In the genomic region with DNA sequence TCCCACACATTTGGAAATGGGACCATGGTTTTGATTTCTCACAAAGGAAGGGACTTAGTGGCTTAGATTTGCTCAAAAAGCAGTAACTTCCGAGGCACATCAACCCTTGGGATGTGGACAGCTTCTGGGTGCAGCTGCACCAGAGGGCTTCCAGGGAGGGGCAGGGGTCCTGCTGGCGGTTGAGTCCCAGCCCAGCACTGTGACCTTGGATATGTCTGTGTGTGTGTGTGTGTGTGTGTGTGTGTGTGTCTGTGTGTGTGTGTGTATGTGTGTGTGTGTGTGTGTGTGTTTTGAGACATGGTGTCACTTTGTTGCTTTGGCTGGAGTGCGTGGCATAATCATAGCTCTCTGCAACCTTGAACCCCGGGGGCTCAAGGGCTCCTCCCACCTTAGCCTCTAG, we compare ENCODE assay signal across 23 cellular contexts.
DNase-seq lines count a peak whose midpoint lies in the region; ATAC-seq and TF ChIP-seq lines count a peak whose summit lies in the region.
"Had no signal": no experiment of that assay in that cellular context is flagged by ENCODE, and none has a peak within 500 bp of the region (broad histone marks: within the 10 kb centered on the region; RNA-seq: fewer than 3 reads in every experiment).

No MANE protein-coding gene starts in this region.

- no peak overlapping the region for H3K4me3 Mint-ChIP-seq in activated CD4-positive, alpha-beta memory T cell treated with anti-CD3 and anti-CD28 coated beads for 36 hours
- H3K4me3 Mint-ChIP-seq in activated CD4-positive, alpha-beta memory T cell treated with anti-CD3 and anti-CD28 coated beads, Interleukin-2, amount 10 ng/mL, durations not matched to agents 7 days and 5 days = no peak overlapping the region
- no peak overlapping the region for H3K4me3 Mint-ChIP-seq in activated T-helper 1 cell treated with anti-CD3 and anti-CD28 coated beads, Interleukin-12 subunit alpha, Interleukin-12 subunit beta, Interleukin-2, Interleukin-4 antibody, amounts not matched to agents 30 ng/mL and 10 ng/mL and 1 ng/mL, durations not matched to agents 14 hours and 24 hours and 36 hours
- no peak overlapping the region for H3K4me3 Mint-ChIP-seq in nephron
- H3K4me3 Mint-ChIP-seq: CD4-positive, alpha-beta memory T cell had no signal

- H2AFZ ChIP-seq in DND-41 (ENCODE audit: low read depth, low read length) = no peak overlapping the region

- no peaks in the 10 kb centered on the region for H3K9me3 Mint-ChIP-seq in activated CD4-positive, alpha-beta memory T cell treated with anti-CD3 and anti-CD28 coated beads for 36 hours
- H3K9me3 Mint-ChIP-seq in activated CD4-positive, alpha-beta memory T cell treated with anti-CD3 and anti-CD28 coated beads, Interleukin-2, amount 10 ng/mL, durations not matched to agents 7 days and 5 days = no peaks in the 10 kb centered on the region
- no peaks in the 10 kb centered on the region for H3K9me3 Mint-ChIP-seq in activated T-helper 1 cell treated with anti-CD3 and anti-CD28 coated beads, Interleukin-12 subunit alpha, Interleukin-12 subunit beta, Interleukin-2, Interleukin-4 antibody, amounts not matched to agents 30 ng/mL and 10 ng/mL and 1 ng/mL, durations not matched to agents 14 hours and 24 hours and 36 hours
- H3K9me3 Mint-ChIP-seq in nephron = no peaks in the 10 kb centered on the region

- H3K4me1 ChIP-seq in DND-41 (ENCODE audit: insufficient read depth, low read length) = peaks cover 83% of the 10 kb centered on the region
- H3K4me1 ChIP-seq: A549 had no signal

- POLR2A ChIA-PET in activated CD4-positive, alpha-beta memory T cell treated with anti-CD3 and anti-CD28 coated beads for 36 hours (lab: Charles Lee) = interaction anchor here (1.0 to 2.3 kb wide), 11 partner anchors 9 to 180 kb away, joined by 3 to 11 read pairs (median 4); a partner anchor contains a TSS
- POLR2A ChIA-PET in activated CD4-positive, alpha-beta memory T cell treated with anti-CD3 and anti-CD28 coated beads, Interleukin-2, amount 10 ng/mL, durations not matched to agents 7 days and 5 days (lab: Charles Lee) = interaction anchor here (1.2 to 5.0 kb wide), 5 partner anchors 12 to 180 kb away, joined by 4 to 31 read pairs (median 7); a partner anchor contains a TSS

- no peaks in the 10 kb centered on the region for H3K9me3 ChIP-seq in DND-41 (ENCODE audit: insufficient read depth, low read length, severe bottlenecking)
- H3K9me3 ChIP-seq: A549, BLaER1 had no signal

- no peak overlapping the region for H3K4me3 ChIP-seq in DND-41 (ENCODE audit: low read depth in 1 of 2, low read length in 2 of 2)
- H3K4me3 ChIP-seq: A549, BLaER1 had no signal

- peaks cover 17% of the 10 kb centered on the region for H3K36me3 ChIP-seq in DND-41 (ENCODE audit: insufficient read depth, low read length)

- no peaks in the 10 kb centered on the region for H4K20me1 ChIP-seq in DND-41 (ENCODE audit: insufficient read depth, low read length)

- no peaks in the 10 kb centered on the region for H3K27me3 Mint-ChIP-seq in activated CD4-positive, alpha-beta memory T cell treated with anti-CD3 and anti-CD28 coated beads for 36 hours
- no peaks in the 10 kb centered on the region for H3K27me3 Mint-ChIP-seq in activated CD4-positive, alpha-beta memory T cell treated with anti-CD3 and anti-CD28 coated beads, Interleukin-2, amount 10 ng/mL, durations not matched to agents 7 days and 5 days
- H3K27me3 Mint-ChIP-seq in activated T-helper 1 cell treated with anti-CD3 and anti-CD28 coated beads, Interleukin-12 subunit alpha, Interleukin-12 subunit beta, Interleukin-2, Interleukin-4 antibody, amounts not matched to agents 30 ng/mL and 10 ng/mL and 1 ng/mL, durations not matched to agents 14 hours and 24 hours and 36 hours (ENCODE audit: insufficient read depth) = peaks cover 2% of the 10 kb centered on the region
- H3K27me3 Mint-ChIP-seq in nephron (ENCODE audit: low read depth) = peaks cover 11% of the 10 kb centered on the region
- H3K27me3 Mint-ChIP-seq: CD4-positive, alpha-beta memory T cell had no signal

- H3K36me3 Mint-ChIP-seq in activated CD4-positive, alpha-beta memory T cell treated with anti-CD3 and anti-CD28 coated beads for 36 hours = peaks cover 29% of the 10 kb centered on the region
- peaks cover 46% of the 10 kb centered on the region for H3K36me3 Mint-ChIP-seq in activated CD4-positive, alpha-beta memory T cell treated with anti-CD3 and anti-CD28 coated beads, Interleukin-2, amount 10 ng/mL, durations not matched to agents 7 days and 5 days (ENCODE audit: low read depth)
- H3K36me3 Mint-ChIP-seq in activated T-helper 1 cell treated with anti-CD3 and anti-CD28 coated beads, Interleukin-12 subunit alpha, Interleukin-12 subunit beta, Interleukin-2, Interleukin-4 antibody, amounts not matched to agents 30 ng/mL and 10 ng/mL and 1 ng/mL, durations not matched to agents 14 hours and 24 hours and 36 hours (ENCODE audit: low read depth) = peaks cover 46% of the 10 kb centered on the region
- H3K36me3 Mint-ChIP-seq in nephron (ENCODE audit: low read depth) = peaks cover 11% of the 10 kb centered on the region

- H3K79me2 ChIP-seq in DND-41 (ENCODE audit: insufficient read depth, low read length) = no peaks in the 10 kb centered on the region; the same call in 1 of the 2 replicates

- peak overlapping the region; percentile 72 for H3K27ac ChIP-seq in DND-41 (ENCODE audit: low read length)
- H3K27ac ChIP-seq: A549, BLaER1 had no signal

- no peak overlapping the region for H3K9ac ChIP-seq in DND-41 (ENCODE audit: low read depth, low read length)
- H3K9ac ChIP-seq: BLaER1 had no signal

- H3K27ac Mint-ChIP-seq in activated CD4-positive, alpha-beta memory T cell treated with anti-CD3 and anti-CD28 coated beads for 36 hours = peak overlapping the region; percentile 94
- H3K27ac Mint-ChIP-seq in activated CD4-positive, alpha-beta memory T cell treated with anti-CD3 and anti-CD28 coated beads, Interleukin-2, amount 10 ng/mL, durations not matched to agents 7 days and 5 days = no peak overlapping the region
- H3K27ac Mint-ChIP-seq in activated T-helper 1 cell treated with anti-CD3 and anti-CD28 coated beads, Interleukin-12 subunit alpha, Interleukin-12 subunit beta, Interleukin-2, Interleukin-4 antibody, amounts not matched to agents 30 ng/mL and 10 ng/mL and 1 ng/mL, durations not matched to agents 14 hours and 24 hours and 36 hours = peak overlapping the region; percentile 66
- H3K27ac Mint-ChIP-seq in nephron = peak overlapping the region in 2 of 3 experiments; percentile 84 to 99

- ATAC-seq in DND-41 (ENCODE audit: insufficient read depth, low read depth) = no peak
- ATAC-seq in HG03460 (IDR thresholded peaks at IDR 0.05; ENCODE audit: unreplicated experiment) = no peak
- ATAC-seq in HG03097 (IDR thresholded peaks at IDR 0.05; ENCODE audit: low FRiP score, unreplicated experiment) = no peak
- ATAC-seq: A549, HCT116 had no signal

- intact Hi-C loops in activated CD4-positive, alpha-beta memory T cell treated with anti-CD3 and anti-CD28 coated beads for 36 hours (cut with micrococcal nuclease) = loop anchor here (5.0 kb wide), 1 partner anchor 37 kb away; no protein-coding TSS in a partner anchor
- intact Hi-C loops in activated T-helper 1 cell treated with anti-CD3 and anti-CD28 coated beads, Interleukin-12 subunit alpha, Interleukin-12 subunit beta, Interleukin-2, Interleukin-4 antibody, amounts not matched to agents 30 ng/mL and 10 ng/mL and 1 ng/mL, durations not matched to agents 14 hours and 24 hours and 36 hours (cut with micrococcal nuclease) = loop anchor here (5.0 to 10.0 kb wide), 2 partner anchors 237 to 710 kb away; no protein-coding TSS in a partner anchor

- H3K27me3 ChIP-seq in DND-41 (ENCODE audit: insufficient read depth, low read length, poor library complexity) = no peaks in the 10 kb centered on the region
- H3K27me3 ChIP-seq: BLaER1 had no signal

- H3K4me1 Mint-ChIP-seq in activated CD4-positive, alpha-beta memory T cell treated with anti-CD3 and anti-CD28 coated beads for 36 hours (ENCODE audit: low read depth) = peaks cover 94% of the 10 kb centered on the region
- peaks cover 94% of the 10 kb centered on the region for H3K4me1 Mint-ChIP-seq in activated CD4-positive, alpha-beta memory T cell treated with anti-CD3 and anti-CD28 coated beads, Interleukin-2, amount 10 ng/mL, durations not matched to agents 7 days and 5 days
- peaks cover 93% of the 10 kb centered on the region for H3K4me1 Mint-ChIP-seq in activated T-helper 1 cell treated with anti-CD3 and anti-CD28 coated beads, Interleukin-12 subunit alpha, Interleukin-12 subunit beta, Interleukin-2, Interleukin-4 antibody, amounts not matched to agents 30 ng/mL and 10 ng/mL and 1 ng/mL, durations not matched to agents 14 hours and 24 hours and 36 hours (ENCODE audit: low read depth)
- peaks cover 64% of the 10 kb centered on the region for H3K4me1 Mint-ChIP-seq in nephron

- TF ChIP-seq CTCF in DND-41 (IDR thresholded peaks at IDR 0.05; ENCODE audit: borderline replicate concordance, extremely low read depth, low read length, poor library complexity, severe bottlenecking) = no peak
- TF ChIP-seq CTCF in nephron (IDR thresholded peaks at IDR 0.05; ENCODE audit: unreplicated experiment in 3 of 3) = no peak

- DNase-seq in activated CD4-positive, alpha-beta memory T cell treated with anti-CD3 and anti-CD28 coated beads for 36 hours = no peak
- no peak for DNase-seq in activated CD4-positive, alpha-beta memory T cell treated with anti-CD3 and anti-CD28 coated beads, Interleukin-2, amount 10 ng/mL, durations not matched to agents 7 days and 5 days
- DNase-seq in DND-41 = no peak
- DNase-seq in activated T-helper 1 cell treated with anti-CD3 and anti-CD28 coated beads, Interleukin-12 subunit alpha, Interleukin-12 subunit beta, Interleukin-2, Interleukin-4 antibody, amounts not matched to agents 30 ng/mL and 10 ng/mL and 1 ng/mL, durations not matched to agents 14 hours and 24 hours and 36 hours (ENCODE audit: low spot score) = no peak
- DNase-seq in NCI-H82 (lab: John Stamatoyannopoulos, UW) = no peak
- DNase-seq: CD4-positive, alpha-beta memory T cell; DMS153; GF-D8; GOT3; KBM-7; MV-4-11; NCI-H1694 treated with DMSO at 0.1 percent for 48 hours; NCI-H2107; NCI-H510A; NCI-H774; OCI-M1; Right ventricle myocardium superior had no signal

- no peak overlapping the region for H3K4me2 ChIP-seq in DND-41 (ENCODE audit: insufficient read depth, low read length)
- H3K4me2 ChIP-seq: A549 had no signal

- CTCF ChIA-PET in activated CD4-positive, alpha-beta memory T cell treated with anti-CD3 and anti-CD28 coated beads for 36 hours (lab: Charles Lee) = interaction anchor here (0.6 to 1.7 kb wide), 5 partner anchors 12 to 280 kb away, joined by 3 to 5 read pairs (median 4); no protein-coding TSS in a partner anchor
- CTCF ChIA-PET in activated CD4-positive, alpha-beta memory T cell treated with anti-CD3 and anti-CD28 coated beads, Interleukin-2, amount 10 ng/mL, durations not matched to agents 7 days and 5 days (lab: Charles Lee) = interaction anchor here (0.9 to 1.4 kb wide), 4 partner anchors 19 to 279 kb away, joined by 3 to 6 read pairs (median 4); no protein-coding TSS in a partner anchor
